8 cellular contexts compared by ENCODE assay signal in genomic region chr9:91207481-91207888, GRCh38.
DNase-seq lines count a peak whose midpoint lies in the region; ATAC-seq and TF ChIP-seq lines count a peak whose summit lies in the region.

No MANE protein-coding gene starts in this region.

- no peaks in the 10 kb centered on the region for H3K27me3 ChIP-seq in brain microvascular endothelial cell (replicated peaks)

- intact Hi-C loops in natural killer cell (cut with micrococcal nuclease), result no loop called here

- in situ Hi-C loops in brain microvascular endothelial cell (cut with HindIII; ENCODE audit: low pct_ligation_motif_present, low sequenced_read_pairs), result no loop called here

- H3K4me1 Mint-ChIP-seq in natural killer cell, result peaks cover 42 to 45% of the 10 kb centered on the region in 2 donors

- TF ChIP-seq CTCF in brain microvascular endothelial cell (IDR thresholded peaks at IDR 0.05; ENCODE audit: low read depth, low read length, missing control alignments) (no peak), natural killer cell (IDR thresholded peaks at IDR 0.05) (no peak)

- ATAC-seq in GM18519 (IDR thresholded peaks at IDR 0.05; ENCODE audit: low FRiP score, unreplicated experiment) (peak; percentile 14), HG03342 (IDR thresholded peaks at IDR 0.05; ENCODE audit: unreplicated experiment) (peak; percentile 31), natural killer cell (no peak)

- H3K4me3 ChIP-seq in brain microvascular endothelial cell (ENCODE audit: low read depth, low read length), result no peak overlapping the region

- H3K4me3 Mint-ChIP-seq in natural killer cell, result peak overlapping the region; percentile 67

- H3K9me3 Mint-ChIP-seq in natural killer cell, result peaks cover 0 to 2% of the 10 kb centered on the region in 2 donors

- peak overlapping the region; percentile 75 to 88 for H3K27ac Mint-ChIP-seq in natural killer cell

- peak overlapping the region; percentile 29 for H3K27ac ChIP-seq in brain microvascular endothelial cell

- DNase-seq in brain microvascular endothelial cell, result peak; percentile 60
- no peak for DNase-seq in natural killer cell
- DNase-seq in NCI-H1092 treated with DMSO at 0.1 percent for 48 hours (lab: John Stamatoyannopoulos, UW), result no peak
- no peak for DNase-seq in NCI-H1048 (lab: John Stamatoyannopoulos, UW)
- DNase-seq in globus pallidus (ENCODE audit: low spot score), result no peak
- no peak for DNase-seq in hippocampal formation (lab: John Stamatoyannopoulos, UW)

- no peaks in the 10 kb centered on the region for H3K36me3 ChIP-seq in brain microvascular endothelial cell (replicated peaks)

- no peaks in the 10 kb centered on the region for H3K27me3 Mint-ChIP-seq in natural killer cell (ENCODE audit: low read depth in 2 of 2)

- H3K36me3 Mint-ChIP-seq in natural killer cell, result no peaks in the 10 kb centered on the region

Comparison
In these comparisons a context has a peak if more than half of its experiments do, and no peak if none do; other contexts are left out.
1. ATAC-seq: peak in GM18519 (single experiment) and HG03342 (single experiment); none in natural killer cell (0 of 3).